ENCODE assay signal across 1 cellular context in genomic region chr7:138359891-138360582, GRCh38.
TF ChIP-seq lines count a peak whose summit lies in the region.

No MANE protein-coding gene starts in this region.

TF ChIP-seq in K562, 482 proteins besides CTCF, POLR2A, EP300 and RAD21 (continued from another document and continues in another):
- TF ChIP-seq ATF3 (IDR thresholded peaks at IDR 0.05) (peak; percentile 92), ATF3 (CRISPR knock-in tag; conservative IDR thresholded peaks at IDR 0.05) (no peak; the same call in 1 of the 2 replicates), MAZ (CRISPR knock-in tag; conservative IDR thresholded peaks at IDR 0.05 in 1 of 2, IDR thresholded peaks at IDR 0.05 in 1 of 2) (no peak), CREM (IDR thresholded peaks at IDR 0.05; ENCODE audit: low read depth) (no peak), IFI16 (CRISPR knock-in tag; IDR thresholded peaks at IDR 0.05) (no peak), ZNF778 (CRISPR knock-in tag; IDR thresholded peaks at IDR 0.05) (no peak), ZNF436 (CRISPR knock-in tag; IDR thresholded peaks at IDR 0.05) (no peak), IRF9 (tag; IDR thresholded peaks at IDR 0.05) (no peak), ZFP30 (CRISPR knock-in tag; IDR thresholded peaks at IDR 0.05; ENCODE audit: borderline replicate concordance) (no peak), YY1 (IDR thresholded peaks at IDR 0.05; ENCODE audit: borderline replicate concordance in 1 of 3, control insufficient read depth in 1 of 3, extremely low read depth in 1 of 3, insufficient read depth in 3 of 3, insufficient read length in 1 of 3, insufficient replicate concordance in 2 of 3, low read depth in 1 of 3, low read length in 2 of 3) (peak in 1 of 3 experiments; percentile 8), TRIM24 (IDR thresholded peaks at IDR 0.05) (peak; percentile 87 to 95), SNRNP70 (optimal IDR thresholded peaks at IDR 0.05; ENCODE audit: low read depth, low read length) (no peak), ZNF76 (CRISPR knock-in tag; IDR thresholded peaks at IDR 0.05; ENCODE audit: borderline replicate concordance) (no peak), MAFG (tag; conservative IDR thresholded peaks at IDR 0.05) (no peak), TEAD4 (IDR thresholded peaks at IDR 0.05; ENCODE audit: low read length) (peak; percentile 7; the same call in 1 of the 2 replicates), TEAD4 (CRISPR knock-in tag; IDR thresholded peaks at IDR 0.05; ENCODE audit: borderline replicate concordance) (no peak), HMGXB4 (CRISPR knock-in tag; IDR thresholded peaks at IDR 0.05) (no peak), POLR3G (IDR thresholded peaks at IDR 0.05; ENCODE audit: extremely low read depth, insufficient read length, insufficient replicate concordance) (no peak), KLF16 (IDR thresholded peaks at IDR 0.05) (no peak), ZNF274 (IDR thresholded peaks at IDR 0.05; ENCODE audit: borderline replicate concordance, low read depth, low read length) (no peak), LCOR (CRISPR knock-in tag; IDR thresholded peaks at IDR 0.05) (no peak), SMAD4 (CRISPR knock-in tag; conservative IDR thresholded peaks at IDR 0.05) (peak; percentile 47; the same call in 1 of the 2 replicates), ZNF695 (CRISPR knock-in tag; IDR thresholded peaks at IDR 0.05) (no peak), ZNF592 (IDR thresholded peaks at IDR 0.05) (no peak), NCOA4 (IDR thresholded peaks at IDR 0.05; ENCODE audit: partially characterized antibody) (no peak), BRF2 (IDR thresholded peaks at IDR 0.05; ENCODE audit: borderline replicate concordance, insufficient read depth, insufficient read length) (no peak), NFE2 (IDR thresholded peaks at IDR 0.05; ENCODE audit: low read depth) (no peak), SUPT5H (IDR thresholded peaks at IDR 0.05) (no peak), CHD4 (IDR thresholded peaks at IDR 0.05; ENCODE audit: insufficient read depth, insufficient replicate concordance, low read depth, low read length, poor library complexity, severe bottlenecking) (no peak), PKNOX1 (IDR thresholded peaks at IDR 0.05) (peak; percentile 75), RAD51 (IDR thresholded peaks at IDR 0.05; ENCODE audit: borderline replicate concordance, low read depth) (no peak), BCOR (IDR thresholded peaks at IDR 0.05) (no peak), FOXA3 (CRISPR knock-in tag; conservative IDR thresholded peaks at IDR 0.05 in 1 of 2, IDR thresholded peaks at IDR 0.05 in 1 of 2) (peak in 1 of 2 experiments; percentile 22; a peak in 1 of 4 replicates), HDAC1 (IDR thresholded peaks at IDR 0.05) (no peak), MYC (IDR thresholded peaks at IDR 0.05; ENCODE audit: low read depth, low read length) (no peak), MYC (CRISPR knock-in tag; IDR thresholded peaks at IDR 0.05; ENCODE audit: borderline replicate concordance, low read depth) (no peak), PRDM10 (IDR thresholded peaks at IDR 0.05; ENCODE audit: partially characterized antibody) (peak; percentile 11), ZNF407 (IDR thresholded peaks at IDR 0.05; ENCODE audit: low read depth) (no peak), ARID1B (IDR thresholded peaks at IDR 0.05) (peak; percentile 34; the same call in 1 of the 2 replicates), MEIS2 (IDR thresholded peaks at IDR 0.05; ENCODE audit: partially characterized antibody) (peak; percentile 25)
